ENCODE assay signal across 8 cellular contexts in the genomic region with DNA sequence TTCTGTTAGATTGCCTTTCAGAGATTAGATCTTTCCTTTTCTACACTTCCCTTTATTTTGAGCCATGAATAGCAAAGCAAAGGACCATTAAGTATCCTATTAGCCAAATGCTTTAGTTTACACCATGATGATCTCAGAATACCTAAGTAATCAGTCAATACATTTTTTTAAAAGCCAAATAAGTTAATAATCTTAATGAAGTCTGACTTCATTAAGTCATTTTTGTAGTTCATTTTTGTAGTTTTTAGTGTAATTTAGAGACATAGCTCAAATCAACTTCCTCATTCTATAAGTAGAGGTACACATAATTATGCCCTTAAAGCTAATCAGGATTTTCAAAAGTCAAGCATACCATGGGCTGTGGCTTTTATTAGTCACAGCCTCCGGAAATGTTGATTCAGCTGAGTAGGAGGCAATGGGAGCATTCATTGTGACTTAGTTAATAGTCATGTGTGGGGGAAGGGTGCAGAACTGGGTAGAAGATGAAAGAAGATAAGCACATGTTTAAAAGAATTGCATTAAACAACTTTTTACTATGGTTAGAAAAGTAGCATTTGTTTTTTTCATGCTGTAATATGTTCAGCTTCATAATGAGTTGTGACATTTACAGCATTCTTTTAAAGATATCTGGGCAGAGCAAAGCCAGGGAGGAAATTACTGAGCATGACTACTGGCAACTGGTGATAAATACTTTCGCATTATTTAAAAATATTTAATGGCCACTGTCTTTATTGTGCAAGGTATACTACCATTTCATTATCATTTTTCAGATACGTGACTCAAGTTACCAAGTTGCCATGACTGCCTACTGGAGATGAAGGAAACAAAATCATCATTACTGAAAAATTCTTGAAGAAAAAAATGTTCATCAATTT. TPM values are rescaled to one million over a fixed set of nuclear protein-coding genes. Genes with fewer than 3 reads are reported as not detected.
DNase-seq lines count a peak whose midpoint lies in the region; ATAC-seq and TF ChIP-seq lines count a peak whose summit lies in the region.

No MANE protein-coding gene starts in this region.

- intact Hi-C loops in esophagus squamous epithelium (cut with DNase I), result no loop called here

- peak; percentile 96 for DNase-seq in GM04504 (ENCODE audit: low read depth)
- DNase-seq in NCI-H146 treated with DMSO at 0.1 percent for 48 hours (lab: John Stamatoyannopoulos, UW; ENCODE audit: unreplicated experiment), result peak; percentile 36
- DNase-seq in activated CD4-positive, alpha-beta T cell treated with anti-CD3 and anti-CD28 coated beads, Interleukin-2, amount 50 U/mL, for 48 hours, result peak; percentile 79 to 87
- peak; percentile 9 for DNase-seq in esophagus squamous epithelium (lab: John Stamatoyannopoulos, UW)
- DNase-seq in renal cortical epithelial cell (ENCODE audit: low read depth), result peak; percentile 97
- no peak for DNase-seq in SHP77 treated with DMSO at 0.1 percent for 48 hours (lab: John Stamatoyannopoulos, UW)
- no peak for DNase-seq in NCI-H345 (lab: John Stamatoyannopoulos, UW)

- no peaks in the 10 kb centered on the region for H3K27me3 ChIP-seq in esophagus squamous epithelium

- no peak overlapping the region for H3K4me3 ChIP-seq in esophagus squamous epithelium

- H3K27ac ChIP-seq in esophagus squamous epithelium, result peak overlapping the region in 3 of 4 donors; percentile 17 to 71 (median 55)

- WGBS in esophagus squamous epithelium, 2 donors, result 12 to 18% methylated on average over 3 of the region's 3 CpGs

- no peak for TF ChIP-seq CTCF in esophagus squamous epithelium (IDR thresholded peaks at IDR 0.05)

- no peaks in the 10 kb centered on the region for H3K36me3 ChIP-seq in esophagus squamous epithelium

- H3K4me1 ChIP-seq in esophagus squamous epithelium, result peaks cover 6 to 16% (median 11%) of the 10 kb centered on the region in 3 donors

- H3K9me3 ChIP-seq in esophagus squamous epithelium, result no peaks in the 10 kb centered on the region

- ATAC-seq in HG02610 (IDR thresholded peaks at IDR 0.05; ENCODE audit: unreplicated experiment), result peak; percentile 87

- TF ChIP-seq POLR2A in esophagus squamous epithelium (IDR thresholded peaks at IDR 0.05), result no peak

RNA-seq across cellular contexts. Expression of a gene that starts 57.3 kb away (rescaled TPM):
- total RNA-seq in esophagus squamous epithelium (10 to 100 TPM in 1 of 4 donors, 1 to 10 TPM in 3; 3.3 to 19.5 (median 4.8) TPM), renal cortical epithelial cell (21.0 and 34.9 TPM in 2 replicates)

Comparison
In these comparisons a context has a peak if more than half of its experiments do, and no peak if none do; other contexts are left out.
1. DNase-seq: peak in GM04504 (single experiment), NCI-H146 treated with DMSO at 0.1 percent for 48 hours (single experiment), activated CD4-positive, alpha-beta T cell treated with anti-CD3 and anti-CD28 coated beads, Interleukin-2, amount 50 U/mL, for 48 hours (2 of 2), esophagus squamous epithelium (single experiment) and renal cortical epithelial cell (single experiment); none in SHP77 treated with DMSO at 0.1 percent for 48 hours (single experiment) and NCI-H345 (single experiment).